Comparison of ENCODE assay signal across 8 cellular contexts in the genomic region with DNA sequence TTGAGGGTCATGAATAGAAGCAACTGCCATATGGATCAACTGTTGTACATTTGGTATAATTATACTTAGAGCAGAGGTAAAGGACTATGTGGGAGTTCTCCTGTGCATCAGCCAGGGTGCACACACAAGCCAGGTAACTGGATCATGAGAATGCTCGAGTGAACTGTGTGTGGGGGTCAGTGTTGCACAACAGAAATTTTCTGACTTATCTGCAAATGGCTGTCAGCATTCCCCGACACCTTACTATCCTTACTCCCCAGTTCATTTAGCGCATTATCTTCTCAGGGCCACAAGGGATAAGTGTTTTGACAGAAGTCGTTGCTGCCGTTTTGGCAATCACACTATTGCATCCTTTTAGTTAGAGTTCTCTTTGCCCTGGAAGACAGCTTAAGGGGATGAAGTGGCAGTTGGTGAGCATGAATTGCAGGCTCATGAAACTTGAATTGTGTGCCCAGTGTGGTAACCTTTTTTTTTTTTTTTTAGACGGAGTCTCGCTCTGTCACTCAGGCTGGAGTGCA. TPM values are rescaled to one million over a fixed set of nuclear protein-coding genes. Genes with fewer than 3 reads are reported as not detected.
DNase-seq lines count a peak whose midpoint lies in the region; ATAC-seq lines count a peak whose summit lies in the region.

No MANE protein-coding gene starts in this region.

- no peak overlapping the region for H2AFZ ChIP-seq in neuron (ENCODE audit: low read depth, low read length)

- peaks cover 38% of the 10 kb centered on the region for H3K36me3 ChIP-seq in neuron (ENCODE audit: insufficient read depth, low read length)

- no peaks in the 10 kb centered on the region for H3K9me3 ChIP-seq in neuron (ENCODE audit: low read length)

- peaks cover 11% of the 10 kb centered on the region for H3K4me1 ChIP-seq in neuron (ENCODE audit: insufficient read depth, low read length)

- ATAC-seq in HG03196 (IDR thresholded peaks at IDR 0.05; ENCODE audit: unreplicated experiment), result no peak
- no peak for ATAC-seq in GM18502 (IDR thresholded peaks at IDR 0.05; ENCODE audit: poor library complexity, unreplicated experiment)

- peak overlapping the region; percentile 75 for H3K4me3 ChIP-seq in neuron (ENCODE audit: low read length)

- DNase-seq in EH (ENCODE audit: low read depth) (peak; percentile 6), NCI-H226 (peak; percentile 76), dermis blood vessel endothelial cell (peak; percentile 12), H4 (ENCODE audit: low spot score) (no peak), GM19238 (ENCODE audit: insufficient read length, low spot score) (no peak)

- no peaks in the 10 kb centered on the region for H3K27me3 ChIP-seq in neuron (ENCODE audit: insufficient read depth, low read length)

RNA-seq across cellular contexts. Expression of a gene that starts 1.7 kb away (rescaled TPM):
- 796 and 1,147 TPM in 2 replicates for total RNA-seq in dermis blood vessel endothelial cell
- 978 and 1,126 TPM in 2 replicates for total RNA-seq in H4 (2014; rRNA removed; shearing (Covaris generic))

RNA-seq across cellular contexts. Expression of a gene that starts 19.6 kb away (rescaled TPM):
- not detected in 2 replicates for total RNA-seq in dermis blood vessel endothelial cell
- not detected in 2 replicates for total RNA-seq in H4 (2014; rRNA removed; shearing (Covaris generic))

RNA-seq across cellular contexts. Expression of a gene that starts 32.2 kb away (rescaled TPM):
- total RNA-seq in dermis blood vessel endothelial cell, result 9.2 and 15.6 TPM in 2 replicates
- 11.9 and 12.8 TPM in 2 replicates for total RNA-seq in H4 (2014; rRNA removed; shearing (Covaris generic))

Comparison
In these comparisons a context has a peak if more than half of its experiments do, and no peak if none do; other contexts are left out.
1. DNase-seq: peak in EH (single experiment), NCI-H226 (single experiment) and dermis blood vessel endothelial cell (single experiment); none in H4 (single experiment) and GM19238 (single experiment).